In genomic region chr1:22472596-22472995, GRCh38 we compare ENCODE assay signal across 21 cellular contexts. TPM values are rescaled to one million over a fixed set of nuclear protein-coding genes. Genes with fewer than 3 reads are reported as not detected.
DNase-seq lines count a peak whose midpoint lies in the region; ATAC-seq and TF ChIP-seq lines count a peak whose summit lies in the region.
"Had no signal": no experiment of that assay in that cellular context is flagged by ENCODE, and none has a peak within 500 bp of the region (broad histone marks: within the 10 kb centered on the region; RNA-seq: fewer than 3 reads in every experiment).

No MANE protein-coding gene starts in this region.

- no peaks in the 10 kb centered on the region for H3K27me3 ChIP-seq in psoas muscle (ENCODE audit: insufficient read depth in 3 of 3, low read length in 2 of 3)
- H3K27me3 ChIP-seq: BE2C, dorsolateral prefrontal cortex, neural progenitor cell had no signal

- ATAC-seq in psoas muscle: peak; percentile 12 to 51 (median 45)
- ATAC-seq in HG02970 (IDR thresholded peaks at IDR 0.05; ENCODE audit: low FRiP score, unreplicated experiment): no peak
- ATAC-seq: activated CD4-positive, CD25-positive, alpha-beta regulatory T cell treated with anti-CD3 and anti-CD28 coated beads, Interleukin-2, amount 50 U/mL, for 24 hours; Panc1 had no signal

- TF ChIP-seq CTCF in psoas muscle (IDR thresholded peaks at IDR 0.05): no peak

- no peak overlapping the region for H3K4me3 ChIP-seq in psoas muscle
- H3K4me3 ChIP-seq: dorsolateral prefrontal cortex, neural progenitor cell, SK-N-MC had no signal

- peaks cover 50% of the 10 kb centered on the region for H3K4me1 ChIP-seq in psoas muscle
- H3K4me1 ChIP-seq: neural progenitor cell had no signal

- no peaks in the 10 kb centered on the region for H3K36me3 ChIP-seq in psoas muscle (ENCODE audit: insufficient read depth in 1 of 2, low read depth in 1 of 2)
- H3K36me3 ChIP-seq: BE2C, neural progenitor cell had no signal

- peak; percentile 77 for DNase-seq in EH (ENCODE audit: low read depth)
- peak; percentile 39 for DNase-seq in M059J (ENCODE audit: low read depth)
- peak; percentile 59 for DNase-seq in fibroblast of gingiva (ENCODE audit: low read depth)
- no peak for DNase-seq in psoas muscle
- DNase-seq in DMS 273 treated with DMSO at 0.1 percent for 48 hours (lab: John Stamatoyannopoulos, UW): no peak
- DNase-seq in SKM-1 treated with dmso at 0.1 percent for 144 hours (lab: John Stamatoyannopoulos, UW; ENCODE audit: unreplicated experiment): no peak
- DNase-seq: activated naive CD8-positive, alpha-beta T cell treated with anti-CD3 and anti-CD28 coated beads, Interleukin-2, amount 10 ng/mL, durations not matched to agents 7 days and 5 days; BE2C; erythroblast; glutamatergic neuron; H7; NCI-H1694; NCI-H345; retina; T-helper 9 cell had no signal

- WGBS in psoas muscle, 3 donors: 30 to 32% (median 32%) methylated on average over 2 of the region's 2 CpGs

- intact Hi-C loops in psoas muscle (cut with DNase I): no loop called here

- H3K9me3 ChIP-seq in psoas muscle: no peaks in the 10 kb centered on the region
- H3K9me3 ChIP-seq: BE2C had no signal

- H3K27ac ChIP-seq in psoas muscle: peak overlapping the region; percentile 7
- H3K27ac ChIP-seq: dorsolateral prefrontal cortex, neural progenitor cell, SK-N-MC had no signal

RNA-seq across cellular contexts. Expression of gene ZBTB40, which starts 20.9 kb away (rescaled TPM):
- total RNA-seq in M059J (2014; rRNA removed; shearing (Covaris generic)): 4.1 and 11.8 TPM in 2 replicates
- total RNA-seq in psoas muscle: 10 to 100 TPM in 3 of 4 donors, 1 to 10 TPM in 1; 7.2 to 14.1 (median 10.3) TPM
- polyA plus RNA-seq in psoas muscle: 10 to 100 TPM in 1 of 3 donors, 1 to 10 TPM in 2; 3.8 to 11.4 (median 4.1) TPM

Comparison
In these comparisons a context has a peak if more than half of its experiments do, and no peak if none do; other contexts are left out.
1. DNase-seq: peak in EH (single experiment), M059J (single experiment) and fibroblast of gingiva (single experiment); none in psoas muscle (0 of 2), DMS 273 treated with DMSO at 0.1 percent for 48 hours (single experiment) and SKM-1 treated with dmso at 0.1 percent for 144 hours (single experiment).